Comparison of ENCODE assay signal across 1 cellular context in the genomic region with DNA sequence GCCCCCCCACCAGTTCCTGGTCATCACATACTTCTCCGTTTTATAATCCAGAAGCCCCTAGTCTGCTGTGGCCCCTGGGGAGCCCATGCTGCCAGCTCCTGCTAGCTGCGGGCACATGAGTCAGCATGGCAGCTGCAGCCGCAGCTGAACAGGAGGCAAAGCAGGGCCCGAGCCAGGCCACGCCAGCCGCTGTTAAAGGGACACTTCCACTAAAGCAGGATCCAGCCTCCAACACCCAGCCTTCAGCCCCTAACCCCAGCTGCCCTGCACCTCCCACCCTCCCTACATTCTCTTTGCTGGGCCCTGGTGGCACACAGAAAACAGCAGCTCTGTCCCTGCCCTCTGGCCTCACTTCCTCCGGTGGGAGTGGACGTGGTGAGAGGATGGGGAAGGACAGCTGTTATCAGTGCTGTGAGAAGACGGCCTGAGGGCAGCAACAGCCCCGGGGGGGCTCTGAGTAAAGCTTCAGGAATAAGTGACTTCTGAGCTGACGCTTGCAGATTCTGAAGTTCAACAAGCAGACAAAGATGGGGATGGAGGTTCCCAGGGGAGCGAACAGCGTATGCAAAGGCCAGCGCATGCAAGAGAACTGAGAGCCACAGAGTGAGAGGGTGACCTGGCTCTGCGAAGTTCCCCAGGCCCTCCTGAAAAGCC.
TF ChIP-seq lines count a peak whose summit lies in the region.

No MANE protein-coding gene starts in this region.

TF ChIP-seq in HCT116, 20 proteins besides CTCF, POLR2A, EP300 and RAD21 (continued from another document):
- TF ChIP-seq, protein P1, sequence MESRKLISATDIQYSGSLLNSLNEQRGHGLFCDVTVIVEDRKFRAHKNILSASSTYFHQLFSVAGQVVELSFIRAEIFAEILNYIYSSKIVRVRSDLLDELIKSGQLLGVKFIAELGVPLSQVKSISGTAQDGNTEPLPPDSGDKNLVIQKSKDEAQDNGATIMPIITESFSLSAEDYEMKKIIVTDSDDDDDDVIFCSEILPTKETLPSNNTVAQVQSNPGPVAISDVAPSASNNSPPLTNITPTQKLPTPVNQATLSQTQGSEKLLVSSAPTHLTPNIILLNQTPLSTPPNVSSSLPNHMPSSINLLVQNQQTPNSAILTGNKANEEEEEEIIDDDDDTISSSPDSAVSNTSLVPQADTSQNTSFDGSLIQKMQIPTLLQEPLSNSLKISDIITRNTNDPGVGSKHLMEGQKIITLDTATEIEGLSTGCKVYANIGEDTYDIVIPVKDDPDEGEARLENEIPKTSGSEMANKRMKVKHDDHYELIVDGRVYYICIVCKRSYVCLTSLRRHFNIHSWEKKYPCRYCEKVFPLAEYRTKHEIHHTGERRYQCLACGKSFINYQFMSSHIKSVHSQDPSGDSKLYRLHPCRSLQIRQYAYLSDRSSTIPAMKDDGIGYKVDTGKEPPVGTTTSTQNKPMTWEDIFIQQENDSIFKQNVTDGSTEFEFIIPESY (IDR thresholded peaks at IDR 0.05; ENCODE audit: extremely low read depth, insufficient replicate concordance, low read length), result no peak
- no peak for TF ChIP-seq CEBPB (IDR thresholded peaks at IDR 0.05; ENCODE audit: low read depth)
TF ChIP-seq in HCT116: peak in this region for 0.
